Comparison of ENCODE assay signal across 23 cellular contexts in the genomic region with DNA sequence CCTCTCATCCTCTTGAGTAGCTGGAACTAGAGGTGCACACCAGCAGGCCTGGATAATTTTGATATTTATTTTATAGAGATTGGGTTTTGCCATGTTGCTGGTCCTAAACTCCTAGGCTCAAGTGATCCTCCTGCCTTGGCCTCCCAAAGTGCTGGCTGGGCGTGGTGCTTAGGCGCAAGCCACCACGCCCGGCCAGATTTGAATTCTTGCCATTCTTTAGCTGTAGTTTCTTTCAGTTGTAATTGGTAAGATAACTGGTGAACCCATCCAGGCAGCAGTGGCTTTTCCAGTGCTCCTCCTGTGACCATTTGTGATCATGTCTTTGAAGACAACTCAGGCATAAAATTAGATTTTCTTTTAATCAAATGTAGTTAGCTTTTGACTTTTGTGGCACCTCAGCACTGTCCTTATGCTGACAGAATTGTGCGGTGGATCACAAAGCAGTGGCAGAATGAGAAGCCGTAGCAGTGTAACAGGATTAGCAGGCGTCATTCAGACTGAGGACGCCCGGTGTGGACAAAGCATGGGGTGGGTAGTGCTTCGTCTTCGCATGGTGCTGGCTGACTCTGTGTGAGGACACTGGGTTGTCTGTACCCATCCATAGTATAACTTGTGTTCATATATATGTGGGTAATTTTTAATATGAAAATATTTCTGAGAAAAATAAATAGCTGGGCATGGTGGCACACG. TPM values are rescaled to one million over a fixed set of nuclear protein-coding genes. Genes with fewer than 3 reads are reported as not detected.
DNase-seq lines count a peak whose midpoint lies in the region; ATAC-seq, FAIRE-seq and TF ChIP-seq lines count a peak whose summit lies in the region.
"Had no signal": no experiment of that assay in that cellular context is flagged by ENCODE, and none has a peak within 500 bp of the region (broad histone marks: within the 10 kb centered on the region; RNA-seq: fewer than 3 reads in every experiment).

No MANE protein-coding gene starts in this region.

- ATAC-seq in GM23338 (peak; percentile 8; the same call in 2 of the 3 replicates), HepG2 (peak; percentile 19), GM21723 (IDR thresholded peaks at IDR 0.05; ENCODE audit: unreplicated experiment) (no peak)

- H3K4me3 ChIP-seq in GM23338 (no peak overlapping the region), SK-N-MC (no peak overlapping the region), HepG2 (replicated peaks in 1 of 3; ENCODE audit: insufficient read depth in 1 of 3, low read depth in 2 of 3, low read length in 3 of 3) (no peak overlapping the region), subcutaneous abdominal adipose tissue (ENCODE audit: low read depth in 1 of 5, low read length in 5 of 5) (no peak overlapping the region)
- H3K4me3 ChIP-seq: SJCRH30 had no signal

- H3K36me3 Mint-ChIP-seq in GM23338 (ENCODE audit: low read depth): peaks cover 45% of the 10 kb centered on the region

- TF ChIP-seq CTCF in GM23338 (conservative IDR thresholded peaks at IDR 0.05; ENCODE audit: low read depth in 2 of 2): no peak
- no peak for TF ChIP-seq CTCF in HepG2 (CRISPR knock-in tag; IDR thresholded peaks at IDR 0.05)

- 84% methylated on average over 12 of the region's 12 CpGs for WGBS in HepG2 (ENCODE audit: low lambda C conversion rate)

- POLR2A ChIA-PET in HepG2 (lab: Yijun Ruan, JAX): interaction anchor here (0.8 to 1.5 kb wide), 4 partner anchors 7 to 81 kb away, joined by 3 to 6 read pairs (median 4); partner anchors contain the start of gene TRMT61B

- peaks cover 15% of the 10 kb centered on the region for H3K27me3 Mint-ChIP-seq in GM23338 (ENCODE audit: insufficient read depth, low read depth, poor library complexity)

- H3K27me3 ChIP-seq in GM23338 (ENCODE audit: insufficient read depth): no peaks in the 10 kb centered on the region
- H3K27me3 ChIP-seq in HepG2 (ENCODE audit: control insufficient read depth in 1 of 2, insufficient read depth in 2 of 2, low read length in 2 of 2): no peaks in the 10 kb centered on the region
- H3K27me3 ChIP-seq in subcutaneous abdominal adipose tissue (ENCODE audit: control insufficient read depth in 5 of 5, insufficient read depth in 4 of 5, low read length in 5 of 5): no peaks in the 10 kb centered on the region
- H3K27me3 ChIP-seq: SJCRH30 had no signal

- TF ChIP-seq POLR2A in HepG2 (IDR thresholded peaks at IDR 0.05; ENCODE audit: insufficient read depth in 1 of 2, low read depth in 2 of 2, low read length in 2 of 2): 0 out of 4 replicates have a peak, but pooled peaks of 1 of the 2 experiments have one; percentile 3
- TF ChIP-seq POLR2A in H54 (IDR thresholded peaks at IDR 0.05; ENCODE audit: low read depth, low read length): no peak

- H3K9me2 ChIP-seq in GM23338 (ENCODE audit: insufficient read depth): no peaks in the 10 kb centered on the region; the same call in 1 of the 2 replicates

- DNase-seq in GM23338 (ENCODE audit: low spot score): no peak
- no peak for DNase-seq in SK-N-MC (ENCODE audit: low read depth, low spot score)
- no peak for DNase-seq in HepG2 (ENCODE audit: low spot score)
- DNase-seq in H54 (ENCODE audit: insufficient read length, low spot score): no peak
- DNase-seq in activated naive CD4-positive, alpha-beta T cell treated with anti-CD3 and anti-CD28 coated beads, Interleukin-2, amount 50 U/mL, for 16 hours: no peak
- no peak for DNase-seq in GOT3 (lab: John Stamatoyannopoulos, UW)
- DNase-seq: activated CD4-positive, alpha-beta T cell treated with anti-CD3 and anti-CD28 coated beads, Interleukin-2, amount 10 ng/mL, durations not matched to agents 24 days and 14 days; activated CD8-positive, alpha-beta memory T cell treated with anti-CD3 and anti-CD28 coated beads, Interleukin-2, amount 50 U/mL, for 4 hours; activated naive CD4-positive, alpha-beta T cell; endodermal cell; kidney glomerular epithelial cell; NCI-H1092; NCI-H2081 treated with DMSO at 0.1 percent for 48 hours; NCI-H524 treated with DMSO at 0.1 percent for 48 hours; SJCRH30; stimulated activated naive CD4-positive, alpha-beta T cell; T1000 had no signal

- in situ Hi-C loops in HepG2 (cut with HindIII; ENCODE audit: extremely low pct_ligation_motif_present, low pct_unique_long_range_greater_than_20kb): loop anchor here (25.0 kb wide), 1 partner anchor 1111 kb away; no protein-coding TSS in a partner anchor

- CTCF ChIA-PET in HepG2 (lab: Yijun Ruan, JAX; ENCODE audit: low intra/inter-chr PET ratio, low total read pairs): no interaction called here

- no peak for FAIRE-seq in HepG2 (lab: Jason Lieb, UNC)
- FAIRE-seq in H54 (lab: Jason Lieb, UNC): no peak
- FAIRE-seq: D721Med, G401.6 had no signal

- intact Hi-C loops in HepG2 (cut with micrococcal nuclease; ENCODE audit: unreplicated experiment): loop anchor here (10.0 kb wide), 1 partner anchor 894 kb away; no protein-coding TSS in a partner anchor

- no peak overlapping the region for H3K27ac Mint-ChIP-seq in GM23338
- H3K27ac Mint-ChIP-seq: mesothelial cell of epicardium had no signal

- H3K79me2 ChIP-seq in GM23338 (replicated peaks; ENCODE audit: insufficient read depth) (no peaks in the 10 kb centered on the region; the same call in 1 of the 2 replicates), HepG2 (ENCODE audit: insufficient read depth, low read length) (no peaks in the 10 kb centered on the region)

- H3K4me1 ChIP-seq in GM23338 (ENCODE audit: insufficient read depth): peaks cover 23% of the 10 kb centered on the region
- peaks cover 32% of the 10 kb centered on the region for H3K4me1 ChIP-seq in HepG2 (ENCODE audit: insufficient read depth, low read length)
- H3K4me1 ChIP-seq in subcutaneous abdominal adipose tissue (ENCODE audit: control insufficient read depth in 5 of 5, insufficient read depth in 5 of 5, low read length in 5 of 5): peaks cover 4 to 24% (median 14%) of the 10 kb centered on the region in 5 donors
- H3K4me1 ChIP-seq: SJCRH30 had no signal

- H3K9me3 ChIP-seq in SK-N-MC (ENCODE audit: low read depth, low read length): peaks cover 9% of the 10 kb centered on the region; the same call in 1 of the 2 replicates
- H3K9me3 ChIP-seq in HepG2 (ENCODE audit: low read length): peaks cover 6% of the 10 kb centered on the region; the same call in 1 of the 2 replicates
- H3K9me3 ChIP-seq in subcutaneous abdominal adipose tissue (ENCODE audit: control insufficient read depth in 5 of 5, low read length in 5 of 5): no peaks in the 10 kb centered on the region

- TF ChIP-seq RAD21 in HepG2 (CRISPR knock-in tag; IDR thresholded peaks at IDR 0.05): no peak

- no peak overlapping the region for H3K4me3 Mint-ChIP-seq in GM23338
- H3K4me3 Mint-ChIP-seq: activated CD4-positive, alpha-beta T cell treated with anti-CD3 and anti-CD28 coated beads, Interleukin-2, amount 10 ng/mL, durations not matched to agents 24 days and 14 days; endodermal cell; mesothelial cell of epicardium; neural crest cell had no signal

- H3K36me3 ChIP-seq in GM23338 (ENCODE audit: insufficient read depth): peaks cover 32% of the 10 kb centered on the region
- H3K36me3 ChIP-seq in SK-N-MC (ENCODE audit: insufficient read depth, low read length): peaks cover 36% of the 10 kb centered on the region
- peaks cover 6 to 22% of the 10 kb centered on the region in 2 experiments for H3K36me3 ChIP-seq in HepG2 (replicated peaks in 1 of 2; ENCODE audit: control insufficient read depth in 1 of 2, insufficient read depth in 2 of 2, low read length in 2 of 2)
- peaks cover 20 to 29% (median 25%) of the 10 kb centered on the region in 5 donors for H3K36me3 ChIP-seq in subcutaneous abdominal adipose tissue (ENCODE audit: control insufficient read depth in 5 of 5, insufficient read depth in 5 of 5, low read length in 5 of 5)

- H3K4me2 ChIP-seq in GM23338 (0 out of 2 replicates have a peak overlapping the region, but pooled peaks have one; percentile 42), HepG2 (ENCODE audit: low read depth, low read length) (peak overlapping the region; percentile 69)

- 0 out of 2 replicates have a peak, but pooled peaks cover 10% of the 10 kb centered on the region for H4K20me1 ChIP-seq in GM23338 (replicated peaks; ENCODE audit: insufficient read depth)
- H4K20me1 ChIP-seq in HepG2 (ENCODE audit: insufficient read depth, low read length): peaks cover 3% of the 10 kb centered on the region; the same call in 1 of the 2 replicates

- peaks cover 28% of the 10 kb centered on the region for H3K4me1 Mint-ChIP-seq in GM23338

- BruUV-seq in HepG2 (replicated peaks; lab: Mats Ljungman, UMichigan): no TSS peak

- peaks cover 4% of the 10 kb centered on the region; the same call in 1 of the 2 replicates for H3F3A ChIP-seq in GM23338 (replicated peaks; ENCODE audit: low read depth)

- peaks cover 25% of the 10 kb centered on the region for H3K9me3 Mint-ChIP-seq in GM23338
- H3K9me3 Mint-ChIP-seq: activated CD4-positive, alpha-beta T cell treated with anti-CD3 and anti-CD28 coated beads, Interleukin-2, amount 10 ng/mL, durations not matched to agents 24 days and 14 days had no signal

- no peak overlapping the region for H3K9ac ChIP-seq in SK-N-MC (ENCODE audit: insufficient read length)
- no peak overlapping the region for H3K9ac ChIP-seq in HepG2 (ENCODE audit: insufficient read depth, low read depth, low read length)
- no peak overlapping the region for H3K9ac ChIP-seq in subcutaneous abdominal adipose tissue (ENCODE audit: low read length in 5 of 5)

- peak overlapping the region; percentile 85; the same call in 1 of the 2 replicates for H3K27ac ChIP-seq in GM23338 (ENCODE audit: low read depth)
- H3K27ac ChIP-seq in SK-N-MC: peak overlapping the region; percentile 30; the same call in 1 of the 2 replicates
- no peak overlapping the region for H3K27ac ChIP-seq in HepG2 (ENCODE audit: extremely low read length, insufficient read depth, low read length)
- H3K27ac ChIP-seq in subcutaneous abdominal adipose tissue (ENCODE audit: low read depth, low read length): peak overlapping the region; percentile 51
- H3K27ac ChIP-seq: SJCRH30 had no signal

- no peak overlapping the region for H2AFZ ChIP-seq in GM23338
- H2AFZ ChIP-seq in HepG2 (ENCODE audit: low read length): no peak overlapping the region

- no peak for TF ChIP-seq EP300 in HepG2 (IDR thresholded peaks at IDR 0.05; ENCODE audit: low read depth in 2 of 2, low read length in 2 of 2)
- no peak for TF ChIP-seq EP300 in HepG2 (CRISPR knock-in tag; IDR thresholded peaks at IDR 0.05; ENCODE audit: borderline replicate concordance)

RNA-seq across cellular contexts. Expression of gene TOGARAM2, which starts 30.0 kb away (rescaled TPM):
- total RNA-seq in GM23338 (2014; rRNA removed; shearing (Covaris generic)): 0.47 and 1.8 TPM in 2 replicates
- polyA plus RNA-seq in GM23338 (2016; fragmentation: Nextera tagmentation; extraction: Ambion mirVana) (1.8 and 2.4 TPM in 2 replicates), HepG2 (2011; rRNA removed) (0.05 TPM in 2 replicates)
- under 0.01 TPM in 1 of 2 replicates, not detected in the other for total RNA-seq in HepG2 (2016; rRNA removed; fragmentation: Illumina TruSeq; extraction: Trizol)
- total RNA-seq in HepG2 (2016; cell fraction: cytosol; rRNA removed; fragmentation: Illumina TruSeq; extraction: Trizol; ENCODE audit: low read depth): not detected in 2 replicates
- not detected in 2 replicates for total RNA-seq in HepG2 (2016; cell fraction: insoluble cytoplasmic fraction; rRNA removed; fragmentation: Illumina TruSeq; extraction: Trizol)
- total RNA-seq in HepG2 (2016; cell fraction: membrane; rRNA removed; fragmentation: Illumina TruSeq; extraction: Trizol): not detected in 2 replicates
- total RNA-seq in HepG2 (2016; cell fraction: nucleus; rRNA removed; fragmentation: Illumina TruSeq; extraction: Trizol): 0.06 and 0.19 TPM in 2 replicates
- 0.04 and 0.13 TPM in 2 replicates for polyA plus RNA-seq in HepG2 (2011; cell fraction: cytosol; rRNA removed)
- polyA plus RNA-seq in HepG2 (2011; cell fraction: nucleus; rRNA removed): 0.36 and 0.74 TPM in 2 replicates
- 0.04 TPM in 1 of 2 replicates, not detected in the other for polyA plus RNA-seq in HepG2 (2012)
- not detected in 2 replicates for polyA plus RNA-seq in HepG2 (2016; cell fraction: cytosol; fragmentation: Illumina TruSeq; extraction: Trizol; ENCODE audit: low read depth)
- not detected in 2 replicates for polyA plus RNA-seq in HepG2 (2016; cell fraction: insoluble cytoplasmic fraction; fragmentation: Illumina TruSeq; extraction: Trizol; ENCODE audit: low read depth)
- polyA plus RNA-seq in HepG2 (2016; cell fraction: membrane; fragmentation: Illumina TruSeq; extraction: Trizol; ENCODE audit: low read depth): not detected in 2 replicates
- polyA plus RNA-seq in HepG2 (2016; cell fraction: nucleus; fragmentation: Illumina TruSeq; extraction: Trizol; ENCODE audit: insufficient read depth, low read depth): 0.61 TPM in 1 of 2 replicates, not detected in the other
- polyA minus RNA-seq in HepG2 (2011; rRNA and poly(A)+ RNA removed; ENCODE audit: low replicate concordance): 0.02 and 1.6 TPM in 2 replicates
- polyA minus RNA-seq in HepG2 (2011; cell fraction: cytosol; rRNA and poly(A)+ RNA removed): not detected in 2 replicates
- 1.0 TPM in 1 of 2 replicates, not detected in the other for polyA minus RNA-seq in HepG2 (2011; cell fraction: nucleus; rRNA and poly(A)+ RNA removed)

RNA-seq across cellular contexts. Expression of gene WDR43, which starts 56.6 kb away (rescaled TPM):
- 112 and 140 TPM in 2 replicates for total RNA-seq in GM23338 (2014; rRNA removed; shearing (Covaris generic))
- polyA plus RNA-seq in GM23338 (2016; fragmentation: Nextera tagmentation; extraction: Ambion mirVana) (101 and 103 TPM in 2 replicates), HepG2 (2011; rRNA removed) (88.9 and 121 TPM in 2 replicates)
- total RNA-seq in HepG2 (2016; rRNA removed; fragmentation: Illumina TruSeq; extraction: Trizol): 167 and 253 TPM in 2 replicates
- 59.9 and 79.6 TPM in 2 replicates for total RNA-seq in HepG2 (2016; cell fraction: cytosol; rRNA removed; fragmentation: Illumina TruSeq; extraction: Trizol; ENCODE audit: low read depth)
- 172 and 225 TPM in 2 replicates for total RNA-seq in HepG2 (2016; cell fraction: insoluble cytoplasmic fraction; rRNA removed; fragmentation: Illumina TruSeq; extraction: Trizol)
- 56.9 and 74.1 TPM in 2 replicates for total RNA-seq in HepG2 (2016; cell fraction: membrane; rRNA removed; fragmentation: Illumina TruSeq; extraction: Trizol)
- total RNA-seq in HepG2 (2016; cell fraction: nucleus; rRNA removed; fragmentation: Illumina TruSeq; extraction: Trizol): 121 and 138 TPM in 2 replicates
- 39.8 and 64.9 TPM in 2 replicates for polyA plus RNA-seq in HepG2 (2011; cell fraction: cytosol; rRNA removed)
- polyA plus RNA-seq in HepG2 (2011; cell fraction: nucleus; rRNA removed): 67.2 and 70.8 TPM in 2 replicates
- 60.3 and 80.3 TPM in 2 replicates for polyA plus RNA-seq in HepG2 (2012)
- 9.5 and 10.8 TPM in 2 replicates for polyA plus RNA-seq in HepG2 (2016; cell fraction: cytosol; fragmentation: Illumina TruSeq; extraction: Trizol; ENCODE audit: low read depth)
- 143 and 154 TPM in 2 replicates for polyA plus RNA-seq in HepG2 (2016; cell fraction: insoluble cytoplasmic fraction; fragmentation: Illumina TruSeq; extraction: Trizol; ENCODE audit: low read depth)
- polyA plus RNA-seq in HepG2 (2016; cell fraction: membrane; fragmentation: Illumina TruSeq; extraction: Trizol; ENCODE audit: low read depth): 17.2 and 23.0 TPM in 2 replicates
- 126 and 131 TPM in 2 replicates for polyA plus RNA-seq in HepG2 (2016; cell fraction: nucleus; fragmentation: Illumina TruSeq; extraction: Trizol; ENCODE audit: insufficient read depth, low read depth)
- polyA minus RNA-seq in HepG2 (2011; rRNA and poly(A)+ RNA removed; ENCODE audit: low replicate concordance): 88.1 and 150 TPM in 2 replicates
- 100 and 113 TPM in 2 replicates for polyA minus RNA-seq in HepG2 (2011; cell fraction: cytosol; rRNA and poly(A)+ RNA removed)
- 160 and 248 TPM in 2 replicates for polyA minus RNA-seq in HepG2 (2011; cell fraction: nucleus; rRNA and poly(A)+ RNA removed)
